7 cellular contexts compared by ENCODE assay signal in genomic region chr15:90463381-90463780, GRCh38.
DNase-seq lines count a peak whose midpoint lies in the region; ATAC-seq, FAIRE-seq and TF ChIP-seq lines count a peak whose summit lies in the region.

No MANE protein-coding gene starts in this region.

- H3K4me1 Mint-ChIP-seq in activated naive CD8-positive, alpha-beta T cell treated with anti-CD3 and anti-CD28 coated beads for 36 hours: peaks cover 12% of the 10 kb centered on the region

- TF ChIP-seq POLR2A in GM12878 (IDR thresholded peaks at IDR 0.05; ENCODE audit: low read depth, low read length): no peak
- no peak for TF ChIP-seq POLR2A in prostate gland (IDR thresholded peaks at IDR 0.05)

- POLR2A ChIA-PET in HEK293 (lab: Yijun Ruan, JAX): interaction anchor here (1.6 kb wide), 1 partner anchor 75 kb away, joined by 4 read pairs; the partner anchor contains the start of gene IQGAP1
- POLR2A ChIA-PET in GM12878 (lab: Charles Lee): no interaction called here

- H3K9me3 Mint-ChIP-seq in activated naive CD8-positive, alpha-beta T cell treated with anti-CD3 and anti-CD28 coated beads for 36 hours: no peaks in the 10 kb centered on the region

- no peak for TF ChIP-seq CTCF in HEK293 (tag by site-specific recombination; IDR thresholded peaks at IDR 0.05)
- no peak for TF ChIP-seq CTCF in GM12878 (IDR thresholded peaks at IDR 0.05 in 2 of 3, conservative IDR thresholded peaks at IDR 0.05 in 1 of 3; ENCODE audit: control insufficient read depth in 2 of 3, extremely low read depth in 1 of 3, insufficient read depth in 1 of 3, low read depth in 3 of 3, low read length in 3 of 3)
- TF ChIP-seq CTCF in prostate gland (IDR thresholded peaks at IDR 0.05): peak in 1 of 4 experiments; percentile 10

- no peak overlapping the region for H3K4me3 Mint-ChIP-seq in activated naive CD8-positive, alpha-beta T cell treated with anti-CD3 and anti-CD28 coated beads for 36 hours

- no TSS peak for BruUV-seq in GM12878 (replicated peaks; lab: Mats Ljungman, UMichigan)

- H3K36me3 ChIP-seq in HEK293 (ENCODE audit: control insufficient read depth in 2 of 2, insufficient read depth in 1 of 2, low read length in 2 of 2) (peaks cover 9 to 27% of the 10 kb centered on the region in 2 experiments; a peak in 2 of 3 replicates), GM12878 (ENCODE audit: control insufficient read depth in 2 of 2, insufficient read depth in 2 of 2, low read length in 1 of 2) (peaks cover 9 to 22% of the 10 kb centered on the region in 2 experiments), prostate gland (no peaks in the 10 kb centered on the region)

- TF ChIP-seq RAD21 in GM12878 (IDR thresholded peaks at IDR 0.05; ENCODE audit: insufficient read depth, low read depth, low read length): no peak

- H3K9me3 ChIP-seq in HEK293 (ENCODE audit: control insufficient read depth, insufficient read depth, low read depth, low read length) (no peaks in the 10 kb centered on the region), GM12878 (replicated peaks; ENCODE audit: control insufficient read depth, insufficient read depth, low read length) (no peaks in the 10 kb centered on the region), right cardiac atrium (ENCODE audit: control insufficient read depth, low read length) (no peaks in the 10 kb centered on the region), prostate gland (no peaks in the 10 kb centered on the region)

- H4K20me1 ChIP-seq in GM12878 (ENCODE audit: control insufficient read depth, insufficient read depth): no peaks in the 10 kb centered on the region

- H2AFZ ChIP-seq in GM12878 (ENCODE audit: control insufficient read depth, low read depth, low read length): no peak overlapping the region

- no peak for FAIRE-seq in GM12878 (lab: Jason Lieb, UNC)

- TF ChIP-seq EP300 in GM12878 (IDR thresholded peaks at IDR 0.05; ENCODE audit: borderline replicate concordance in 1 of 2, control insufficient read depth in 1 of 2, low read depth in 2 of 2, low read length in 2 of 2): no peak

- H3K27ac Mint-ChIP-seq in activated naive CD8-positive, alpha-beta T cell treated with anti-CD3 and anti-CD28 coated beads for 36 hours: no peak overlapping the region

- intact Hi-C loops in GM12878 (cut with micrococcal nuclease; ENCODE audit: unreplicated experiment) (loop anchor here (5.0 kb wide), 1 partner anchor 101 kb away; no protein-coding TSS in a partner anchor), right cardiac atrium (cut with DNase I) (no loop called here), prostate gland (cut with DNase I) (loop anchor here (5.0 kb wide), 1 partner anchor 101 kb away; no protein-coding TSS in a partner anchor)

- RAD21 ChIA-PET in GM12878 (lab: Charles Lee; ENCODE audit: unreplicated experiment): interaction anchor here (1.0 to 1.5 kb wide), 6 partner anchors 61 to 144 kb away, joined by 3 to 6 read pairs (median 3); no protein-coding TSS in a partner anchor

- no peak overlapping the region for H3K4me2 ChIP-seq in GM12878 (ENCODE audit: control insufficient read depth, insufficient read depth)

- no peak overlapping the region for H3K27ac ChIP-seq in HEK293 (ENCODE audit: extremely low read depth, low read depth, low read length)
- H3K27ac ChIP-seq in GM12878 (ENCODE audit: control insufficient read depth, insufficient read depth): no peak overlapping the region
- H3K27ac ChIP-seq in right cardiac atrium (ENCODE audit: low read length): no peak overlapping the region
- peak overlapping the region; percentile 100 for H3K27ac ChIP-seq in temporal lobe (ENCODE audit: low read depth, low read length)
- no peak overlapping the region for H3K27ac ChIP-seq in prostate gland

- peak; percentile 88 for ATAC-seq in GM12878
- peak; percentile 81 to 93 for ATAC-seq in right cardiac atrium
- no peak for ATAC-seq in HG02623 (IDR thresholded peaks at IDR 0.05; ENCODE audit: unreplicated experiment)

- CTCF ChIA-PET in HEK293 (lab: Yijun Ruan, JAX) (interaction anchor here (0.5 to 5.1 kb wide), 4 partner anchors 19 to 162 kb away, joined by 3 to 44 read pairs (median 4); no protein-coding TSS in a partner anchor), GM12878 (lab: Yijun Ruan, JAX) (interaction anchor here (0.7 to 2.0 kb wide), 5 partner anchors 19 to 147 kb away, joined by 3 to 5 read pairs (median 3); no protein-coding TSS in a partner anchor)

- DNase-seq in GM12878 (ENCODE audit: low read depth, low spot score): no peak
- DNase-seq in right cardiac atrium: no peak
- no peak for DNase-seq in activated naive CD8-positive, alpha-beta T cell treated with anti-CD3 and anti-CD28 coated beads for 36 hours
- no peak for DNase-seq in prostate gland (ENCODE audit: low spot score)

- H3K9ac ChIP-seq in GM12878 (ENCODE audit: control insufficient read depth, insufficient read depth, low read length): no peak overlapping the region

- peaks cover 15% of the 10 kb centered on the region for H3K4me1 ChIP-seq in HEK293 (ENCODE audit: control insufficient read depth, insufficient read depth, low read length)
- H3K4me1 ChIP-seq in GM12878 (ENCODE audit: control insufficient read depth, insufficient read depth, low read length): peaks cover 3% of the 10 kb centered on the region; the same call in 1 of the 2 replicates
- peaks cover 8% of the 10 kb centered on the region for H3K4me1 ChIP-seq in right cardiac atrium (ENCODE audit: control insufficient read depth, insufficient read depth, low read length)
- H3K4me1 ChIP-seq in prostate gland (replicated peaks): no peaks in the 10 kb centered on the region

- in situ Hi-C loops in GM12878 (cut with MboI): no loop called here

- peaks cover 22% of the 10 kb centered on the region for H3K36me3 Mint-ChIP-seq in activated naive CD8-positive, alpha-beta T cell treated with anti-CD3 and anti-CD28 coated beads for 36 hours

- no peaks in the 10 kb centered on the region; the same call in 1 of the 2 replicates for H3K79me2 ChIP-seq in GM12878 (ENCODE audit: control insufficient read depth, insufficient read depth, low read length)

- SMC1A ChIA-PET in GM12878 (lab: Charles Lee; ENCODE audit: uncharacterized antibody, unreplicated experiment): interaction anchor here (0.5 to 2.2 kb wide), 7 partner anchors 23 to 248 kb away, joined by 3 to 9 read pairs (median 3); no protein-coding TSS in a partner anchor

- 94% methylated on average over 3 of the region's 3 CpGs for WGBS in GM12878 (ENCODE audit: insufficient coverage, insufficient replicate concordance, low lambda C conversion rate, missing lambda C conversion rate)
- 18% methylated on average over 3 of the region's 3 CpGs for WGBS in right cardiac atrium
- WGBS in prostate gland: 66% methylated on average over 3 of the region's 3 CpGs

- H3K27me3 ChIP-seq in GM12878 (replicated peaks in 1 of 2; ENCODE audit: control insufficient read depth in 2 of 2, insufficient read depth in 2 of 2, low read length in 1 of 2): no peaks in the 10 kb centered on the region
- H3K27me3 ChIP-seq in right cardiac atrium (ENCODE audit: control insufficient read depth, insufficient read depth): no peaks in the 10 kb centered on the region
- H3K27me3 ChIP-seq in prostate gland (replicated peaks; ENCODE audit: insufficient read depth): no peaks in the 10 kb centered on the region

- H3K4me3 ChIP-seq in HEK293 (ENCODE audit: low read depth, low read length): no peak overlapping the region
- H3K4me3 ChIP-seq in GM12878: no peak overlapping the region
- no peak overlapping the region for H3K4me3 ChIP-seq in right cardiac atrium (ENCODE audit: low read length)
- H3K4me3 ChIP-seq in prostate gland: no peak overlapping the region

- H3K27me3 Mint-ChIP-seq in activated naive CD8-positive, alpha-beta T cell treated with anti-CD3 and anti-CD28 coated beads for 36 hours: no peaks in the 10 kb centered on the region

TF ChIP-seq in HEK293, 187 proteins besides CTCF, POLR2A, EP300 and RAD21 (continues in another document):
- TF ChIP-seq ZNF629 (tag by site-specific recombination; IDR thresholded peaks at IDR 0.05) (peak; percentile 95), BCL11A (tag by site-specific recombination; IDR thresholded peaks at IDR 0.05; ENCODE audit: low read depth) (0 out of 2 replicates have a peak, but pooled peaks have one; percentile 25), ZNF138 (tag by site-specific recombination; IDR thresholded peaks at IDR 0.05; ENCODE audit: borderline replicate concordance) (no peak), KLF8 (tag by site-specific recombination; IDR thresholded peaks at IDR 0.05) (peak; percentile 23; the same call in 1 of the 2 replicates)
- TF ChIP-seq, protein P1, sequence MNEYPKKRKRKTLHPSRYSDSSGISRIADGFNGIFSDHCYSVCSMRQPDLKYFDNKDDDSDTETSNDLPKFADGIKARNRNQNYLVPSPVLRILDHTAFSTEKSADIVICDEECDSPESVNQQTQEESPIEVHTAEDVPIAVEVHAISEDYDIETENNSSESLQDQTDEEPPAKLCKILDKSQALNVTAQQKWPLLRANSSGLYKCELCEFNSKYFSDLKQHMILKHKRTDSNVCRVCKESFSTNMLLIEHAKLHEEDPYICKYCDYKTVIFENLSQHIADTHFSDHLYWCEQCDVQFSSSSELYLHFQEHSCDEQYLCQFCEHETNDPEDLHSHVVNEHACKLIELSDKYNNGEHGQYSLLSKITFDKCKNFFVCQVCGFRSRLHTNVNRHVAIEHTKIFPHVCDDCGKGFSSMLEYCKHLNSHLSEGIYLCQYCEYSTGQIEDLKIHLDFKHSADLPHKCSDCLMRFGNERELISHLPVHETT (tag by site-specific recombination; IDR thresholded peaks at IDR 0.05): 0 out of 2 replicates have a peak, but pooled peaks have one; percentile 63

TF ChIP-seq in GM12878, 131 proteins besides CTCF, POLR2A, EP300 and RAD21 (continues in another document):
- TF ChIP-seq NFIC (IDR thresholded peaks at IDR 0.05; ENCODE audit: low read depth, low read length): 0 out of 2 replicates have a peak, but pooled peaks have one; percentile 38
- TF ChIP-seq GABPA (IDR thresholded peaks at IDR 0.05; ENCODE audit: low read depth): no peak
- no peak for TF ChIP-seq FOXK2 (IDR thresholded peaks at IDR 0.05)

Comparison
In these comparisons a context has a peak if more than half of its experiments do, and no peak if none do; other contexts are left out.
1. intact Hi-C loops: an anchor here in GM12878 (5.0 kb wide) and prostate gland (5.0 kb wide); none called in right cardiac atrium.
2. Of the 9 proteins assayed by ChIP-seq in both HEK293 and GM12878: peak only in HEK293: BCL11A; only in GM12878: ATF2; in both: none; in neither: 7.